24 cellular contexts compared by ENCODE assay signal in the genomic region with DNA sequence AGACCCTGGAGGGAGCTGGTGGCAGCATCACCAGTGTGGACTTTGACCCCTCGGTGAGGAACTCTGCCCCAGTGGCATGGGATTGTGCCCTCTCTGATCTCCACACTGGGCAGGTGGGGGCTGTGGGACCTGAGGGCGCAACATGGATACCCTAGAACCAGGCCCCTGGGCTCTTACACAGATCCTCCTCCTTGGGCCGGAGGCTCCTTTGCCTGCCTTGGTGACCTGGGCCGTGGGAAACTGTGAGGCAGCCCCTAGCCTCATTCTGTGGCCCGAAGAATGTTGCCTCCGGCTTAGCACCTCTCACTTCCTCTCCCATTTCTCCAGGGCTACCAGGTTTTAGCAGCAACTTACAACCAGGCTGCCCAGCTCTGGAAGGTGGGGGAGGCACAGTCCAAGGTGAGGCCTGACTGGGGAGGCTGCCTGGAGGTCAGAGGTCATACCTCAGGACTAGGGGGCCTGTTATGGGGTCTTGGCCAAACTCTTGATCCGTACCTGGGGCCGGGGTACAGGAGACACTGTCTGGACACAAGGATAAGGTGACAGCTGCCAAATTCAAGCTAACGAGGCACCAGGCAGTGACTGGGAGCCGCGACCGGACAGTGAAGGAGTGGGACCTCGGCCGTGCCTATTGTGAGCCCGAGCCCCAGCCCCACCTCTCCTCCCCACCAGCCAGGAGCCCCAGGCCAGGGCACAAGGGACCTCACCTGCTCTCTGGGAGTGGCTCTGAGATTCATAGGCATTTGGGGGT. TPM values are rescaled to one million over a fixed set of nuclear protein-coding genes. Genes with fewer than 3 reads are reported as not detected.
DNase-seq lines count a peak whose midpoint lies in the region; ATAC-seq and TF ChIP-seq lines count a peak whose summit lies in the region.
"Had no signal": no experiment of that assay in that cellular context is flagged by ENCODE, and none has a peak within 500 bp of the region (broad histone marks: within the 10 kb centered on the region; RNA-seq: fewer than 3 reads in every experiment).

No MANE protein-coding gene starts in this region.

- H4K5ac ChIP-seq in mesendoderm (ENCODE audit: low read length) = no peak overlapping the region

- CTCF ChIA-PET in activated B cell treated with CpG ODN at 0.5 μM for 24 hours (lab: Charles Lee) = no interaction called here

- ATAC-seq in activated B cell treated with CpG ODN at 0.5 μM for 24 hours (ENCODE audit: low read depth) = no peak
- no peak for ATAC-seq in stimulated activated naive B cell treated with anti-CD40 and anti-IgM and Interleukin-4, amounts not matched to agents 10 μg/mL and 1 μg/mL and 100 μg/mL, for 72 hours (replicated peaks)
- ATAC-seq: esophagus mucosa, gastroesophageal sphincter, HCT116, left lobe of liver had no signal

- H4K91ac ChIP-seq in neuronal stem cell (ENCODE audit: low read depth, low read length, poor library complexity) = no peak overlapping the region

- H2BK12ac ChIP-seq in neuronal stem cell (ENCODE audit: low read length) = no peak overlapping the region

- H2BK120ac ChIP-seq in mesendoderm (ENCODE audit: low read depth, low read length) (no peak overlapping the region), neuronal stem cell (ENCODE audit: low read depth, low read length) (no peak overlapping the region)

- H2AFZ ChIP-seq in neuronal stem cell (ENCODE audit: low read length) = no peak overlapping the region
- H2AFZ ChIP-seq: parathyroid adenoma had no signal

- H3K23ac ChIP-seq in mesendoderm (ENCODE audit: low read length) (no peak overlapping the region), neuronal stem cell (ENCODE audit: low read depth, low read length, poor library complexity) (no peak overlapping the region)

- H3K4me1 Mint-ChIP-seq in activated B cell treated with CpG ODN at 0.5 μM for 24 hours = peaks cover 44% of the 10 kb centered on the region
- H3K4me1 Mint-ChIP-seq in stimulated activated naive B cell treated with anti-CD40 and anti-IgM and Interleukin-4, amounts not matched to agents 10 μg/mL and 1 μg/mL and 100 μg/mL, for 72 hours = peaks cover 48 to 82% of the 10 kb centered on the region in 2 donors

- H3K27me3 Mint-ChIP-seq in activated B cell treated with CpG ODN at 0.5 μM for 24 hours = no peaks in the 10 kb centered on the region
- H3K27me3 Mint-ChIP-seq in stimulated activated naive B cell treated with anti-CD40 and anti-IgM and Interleukin-4, amounts not matched to agents 10 μg/mL and 1 μg/mL and 100 μg/mL, for 72 hours = no peaks in the 10 kb centered on the region
- H3K27me3 Mint-ChIP-seq: stimulated activated naive CD8-positive, alpha-beta T cell treated with anti-CD3 and anti-CD28 coated beads, Interleukin-15, Interleukin-2, amounts not matched to agents 100 ng/mL and 50 ng/mL, for 24 hours had no signal

- H3K27ac ChIP-seq in mesendoderm (ENCODE audit: low read depth, low read length) (no peak overlapping the region), neuronal stem cell (replicated peaks; ENCODE audit: low read length) (no peak overlapping the region)
- H3K27ac ChIP-seq: parathyroid adenoma had no signal

- POLR2A ChIA-PET in activated B cell treated with CpG ODN at 0.5 μM for 24 hours (lab: Charles Lee) = interaction anchor here (0.9 to 1.1 kb wide), 2 partner anchors 10 to 326 kb away, joined by 3 to 5 read pairs; no protein-coding TSS in a partner anchor

- no peak overlapping the region for H2BK15ac ChIP-seq in mesendoderm (replicated peaks; ENCODE audit: low read depth)
- H2BK15ac ChIP-seq in neuronal stem cell (ENCODE audit: low read length) = no peak overlapping the region

- H3K36me3 ChIP-seq in mesendoderm (ENCODE audit: control insufficient read depth, insufficient read depth, low read length) (no peaks in the 10 kb centered on the region), neuronal stem cell (replicated peaks in 1 of 2; ENCODE audit: control insufficient read depth in 2 of 2, insufficient read depth in 2 of 2, low read length in 2 of 2) (peaks cover 0 to 4% of the 10 kb centered on the region in 2 donors)
- H3K36me3 ChIP-seq: BE2C had no signal

- H3K18ac ChIP-seq in mesendoderm (ENCODE audit: low read length) (no peak overlapping the region), neuronal stem cell (ENCODE audit: low read length) (no peak overlapping the region)

- H3K79me2 ChIP-seq in mesendoderm (ENCODE audit: control insufficient read depth, insufficient read depth, low read length) = no peaks in the 10 kb centered on the region
- H3K79me2 ChIP-seq: parathyroid adenoma had no signal

- no CpG with 5 or more reads among the region's 15 CpGs for WGBS in mesendoderm (ENCODE audit: extremely low coverage, insufficient coverage, low lambda C conversion rate)
- WGBS in neuronal stem cell (ENCODE audit: extremely low coverage in 2 of 2, insufficient read length in 2 of 2, insufficient replicate concordance in 1 of 2), 2 donors = no CpG with 5 or more reads among the region's 15 CpGs

- H3K4me1 ChIP-seq in mesendoderm (ENCODE audit: control insufficient read depth, low read depth, low read length) = peaks cover 2% of the 10 kb centered on the region
- H3K4me1 ChIP-seq in neuronal stem cell (ENCODE audit: control insufficient read depth in 2 of 2, insufficient read depth in 1 of 2, low read depth in 1 of 2, low read length in 2 of 2) = peaks cover 7% of the 10 kb centered on the region in 2 donors
- H3K4me1 ChIP-seq: BE2C had no signal

- H3K79me1 ChIP-seq in mesendoderm (ENCODE audit: low read length) (no peaks in the 10 kb centered on the region), neuronal stem cell (ENCODE audit: low read depth, low read length) (no peaks in the 10 kb centered on the region)

- H3K9me3 Mint-ChIP-seq in activated B cell treated with CpG ODN at 0.5 μM for 24 hours = no peaks in the 10 kb centered on the region
- H3K9me3 Mint-ChIP-seq in stimulated activated naive B cell treated with anti-CD40 and anti-IgM and Interleukin-4, amounts not matched to agents 10 μg/mL and 1 μg/mL and 100 μg/mL, for 72 hours = no peaks in the 10 kb centered on the region
- H3K9me3 Mint-ChIP-seq: stimulated activated naive CD8-positive, alpha-beta T cell treated with anti-CD3 and anti-CD28 coated beads, Interleukin-15, Interleukin-2, amounts not matched to agents 100 ng/mL and 50 ng/mL, for 24 hours had no signal

- H4K8ac ChIP-seq in mesendoderm (ENCODE audit: low read depth, low read length) (no peak overlapping the region), neuronal stem cell (ENCODE audit: low read depth, low read length) (no peak overlapping the region)

- H3K4me3 Mint-ChIP-seq in activated B cell treated with CpG ODN at 0.5 μM for 24 hours = no peak overlapping the region
- H3K4me3 Mint-ChIP-seq in stimulated activated naive B cell treated with anti-CD40 and anti-IgM and Interleukin-4, amounts not matched to agents 10 μg/mL and 1 μg/mL and 100 μg/mL, for 72 hours = peak overlapping the region in 1 of 2 donors; percentile 48
- H3K4me3 Mint-ChIP-seq: stimulated activated naive CD8-positive, alpha-beta T cell treated with anti-CD3 and anti-CD28 coated beads, Interleukin-15, Interleukin-2, amounts not matched to agents 100 ng/mL and 50 ng/mL, for 24 hours had no signal

- intact Hi-C loops in activated B cell treated with CpG ODN at 0.5 μM for 24 hours (cut with micrococcal nuclease) = loop anchor here (10.0 kb wide), 1 partner anchor 558 kb away; no protein-coding TSS in a partner anchor

- H3K14ac ChIP-seq in neuronal stem cell (ENCODE audit: low read length) = no peak overlapping the region

- DNase-seq in activated CD8-positive, alpha-beta memory T cell treated with anti-CD3 and anti-CD28 coated beads for 24 hours = peak; percentile 55
- no peak for DNase-seq in activated CD8-positive, alpha-beta memory T cell treated with anti-CD3 and anti-CD28 coated beads, Interleukin-2, amount 50 U/mL, for 4 hours
- no peak for DNase-seq in activated B cell treated with CpG ODN at 0.5 μM for 24 hours
- DNase-seq in mesendoderm = peak; percentile 58
- no peak for DNase-seq in stimulated activated naive B cell treated with anti-CD40 and anti-IgM and Interleukin-4, amounts not matched to agents 10 μg/mL and 1 μg/mL and 100 μg/mL, for 72 hours
- DNase-seq in neuronal stem cell (ENCODE audit: low spot score) = no peak
- no peak for DNase-seq in DMS114 treated with DMSO at 0.1 percent for 48 hours (lab: John Stamatoyannopoulos, UW; ENCODE audit: unreplicated experiment)
- DNase-seq in dedifferentiated amniotic fluid mesenchymal stem cell (ENCODE audit: extremely low spot score) = no peak
- DNase-seq: activated CD4-positive, CD25-positive, alpha-beta regulatory T cell treated with anti-CD3 and anti-CD28 coated beads, Interleukin-2, amount 50 U/mL, for 72 hours; activated effector memory CD4-positive, alpha-beta T cell treated with anti-CD3 and anti-CD28 coated beads, Interleukin-2, amount 50 U/mL, for 16 hours; amygdala; BE2C; NCI-H1436; NCI-H2171; SK-N-SH; T1000 had no signal

- H2BK5ac ChIP-seq in mesendoderm (ENCODE audit: low read length) (no peak overlapping the region), neuronal stem cell (ENCODE audit: low read length) (no peak overlapping the region)

- no peak overlapping the region for H2AK5ac ChIP-seq in mesendoderm (ENCODE audit: low read length)
- H2AK5ac ChIP-seq in neuronal stem cell (ENCODE audit: low read depth, low read length) = no peak overlapping the region

- H3K27ac Mint-ChIP-seq in activated B cell treated with CpG ODN at 0.5 μM for 24 hours = peak overlapping the region; percentile 73
- peak overlapping the region; percentile 86 for H3K27ac Mint-ChIP-seq in stimulated activated naive B cell treated with anti-CD40 and anti-IgM and Interleukin-4, amounts not matched to agents 10 μg/mL and 1 μg/mL and 100 μg/mL, for 72 hours
- H3K27ac Mint-ChIP-seq: stimulated activated naive CD8-positive, alpha-beta T cell treated with anti-CD3 and anti-CD28 coated beads, Interleukin-15, Interleukin-2, amounts not matched to agents 100 ng/mL and 50 ng/mL, for 24 hours had no signal

- no peak overlapping the region for H3K4ac ChIP-seq in mesendoderm (ENCODE audit: low read depth, low read length)
- H3K4ac ChIP-seq in neuronal stem cell (ENCODE audit: low read length) = no peak overlapping the region

- H3K56ac ChIP-seq in mesendoderm (ENCODE audit: low read length) = peak overlapping the region; percentile 49

- H3K4me3 ChIP-seq in mesendoderm (ENCODE audit: low read length) = no peak overlapping the region
- H3K4me3 ChIP-seq in neuronal stem cell (ENCODE audit: low read length in 2 of 2) = no peak overlapping the region
- H3K4me3 ChIP-seq: gastroesophageal sphincter, Peyer's patch, upper lobe of left lung had no signal

- no peak for TF ChIP-seq CTCF in activated B cell treated with CpG ODN at 0.5 μM for 24 hours (IDR thresholded peaks at IDR 0.05)

- H3K36me3 Mint-ChIP-seq in activated B cell treated with CpG ODN at 0.5 μM for 24 hours (ENCODE audit: low read depth) = peaks cover 41% of the 10 kb centered on the region
- peaks cover 46 to 77% of the 10 kb centered on the region in 2 donors for H3K36me3 Mint-ChIP-seq in stimulated activated naive B cell treated with anti-CD40 and anti-IgM and Interleukin-4, amounts not matched to agents 10 μg/mL and 1 μg/mL and 100 μg/mL, for 72 hours

- H3K4me2 ChIP-seq in mesendoderm (ENCODE audit: low read length) (no peak overlapping the region), neuronal stem cell (ENCODE audit: insufficient read depth, low read length, poor library complexity, severe bottlenecking) (no peak overlapping the region)
- H3K4me2 ChIP-seq: SK-N-SH had no signal

- H3K9ac ChIP-seq in mesendoderm (ENCODE audit: low read length) (no peak overlapping the region), neuronal stem cell (ENCODE audit: low read depth, low read length, poor library complexity) (no peak overlapping the region)
- H3K9ac ChIP-seq: parathyroid adenoma, SK-N-SH had no signal

- H3K27me3 ChIP-seq in mesendoderm (ENCODE audit: insufficient read depth, low read length, poor library complexity) (no peaks in the 10 kb centered on the region), neuronal stem cell (ENCODE audit: control insufficient read depth in 3 of 3, insufficient read depth in 3 of 3, low read depth in 1 of 3, low read length in 3 of 3) (no peaks in the 10 kb centered on the region)
- H3K27me3 ChIP-seq: BE2C, gastroesophageal sphincter, Peyer's patch, upper lobe of left lung had no signal

- H3K9me3 ChIP-seq in neuronal stem cell (replicated peaks in 1 of 2; ENCODE audit: control insufficient read depth in 2 of 2, insufficient read depth in 1 of 2, low read depth in 1 of 2, low read length in 2 of 2) = no peaks in the 10 kb centered on the region
- H3K9me3 ChIP-seq: BE2C, gastroesophageal sphincter, Peyer's patch, SK-N-SH, upper lobe of left lung had no signal

RNA-seq across cellular contexts. Expression of a gene that starts 12.2 kb away (rescaled TPM):
- 73.5 and 96.7 TPM in 2 replicates for total RNA-seq in activated B cell treated with CpG ODN at 0.5 μM for 24 hours
- polyA plus RNA-seq in mesendoderm (2013, experiment 1 of 2) = 2.2 TPM
- polyA plus RNA-seq in mesendoderm (2013, experiment 2 of 2) = 2.3 TPM
- polyA plus RNA-seq in neuronal stem cell (2013, experiment 1 of 2) = 18.3 TPM
- 16.1 TPM for polyA plus RNA-seq in neuronal stem cell (2013, experiment 2 of 2)

RNA-seq across cellular contexts. Expression of a gene that starts 32.5 kb away (rescaled TPM):
- total RNA-seq in activated B cell treated with CpG ODN at 0.5 μM for 24 hours = 42.6 and 46.8 TPM in 2 replicates
- polyA plus RNA-seq in mesendoderm (2013, experiment 1 of 2) = 12.8 TPM
- polyA plus RNA-seq in mesendoderm (2013, experiment 2 of 2) = 13.7 TPM
- 19.9 TPM for polyA plus RNA-seq in neuronal stem cell (2013, experiment 1 of 2)
- polyA plus RNA-seq in neuronal stem cell (2013, experiment 2 of 2) = 17.9 TPM

Comparison
In these comparisons a context has a peak if more than half of its experiments do, and no peak if none do; other contexts are left out.
1. DNase-seq: peak in activated CD8-positive, alpha-beta memory T cell treated with anti-CD3 and anti-CD28 coated beads for 24 hours (single experiment) and mesendoderm (single experiment); none in activated CD8-positive, alpha-beta memory T cell treated with anti-CD3 and anti-CD28 coated beads, Interleukin-2, amount 50 U/mL, for 4 hours (single experiment), activated B cell treated with CpG ODN at 0.5 μM for 24 hours (single experiment), stimulated activated naive B cell treated with anti-CD40 and anti-IgM and Interleukin-4, amounts not matched to agents 10 μg/mL and 1 μg/mL and 100 μg/mL, for 72 hours (single experiment), neuronal stem cell (single experiment), DMS114 treated with DMSO at 0.1 percent for 48 hours (single experiment) and dedifferentiated amniotic fluid mesenchymal stem cell (single experiment).